In genomic region chr3:115624029-115624645, GRCh38 we compare ENCODE assay signal across 9 cellular contexts. TPM values are rescaled to one million over a fixed set of nuclear protein-coding genes. Genes with fewer than 3 reads are reported as not detected.
DNase-seq lines count a peak whose midpoint lies in the region; ATAC-seq and TF ChIP-seq lines count a peak whose summit lies in the region.
"Had no signal": no experiment of that assay in that cellular context is flagged by ENCODE, and none has a peak within 500 bp of the region (broad histone marks: within the 10 kb centered on the region; RNA-seq: fewer than 3 reads in every experiment).

No MANE protein-coding gene starts in this region.

- peak overlapping the region; percentile 59 for H3K4me3 Mint-ChIP-seq in T-helper 17 cell

- no peak overlapping the region for H3K27ac ChIP-seq in esophagus squamous epithelium

- peaks cover 17% of the 10 kb centered on the region for H3K4me1 Mint-ChIP-seq in T-helper 17 cell

- peaks cover 0 to 14% (median 7%) of the 10 kb centered on the region in 3 donors for H3K4me1 ChIP-seq in esophagus squamous epithelium

- DNase-seq in NCI-H748 (lab: John Stamatoyannopoulos, UW; ENCODE audit: unreplicated experiment) (peak; percentile 41), NCI-H748 treated with DMSO at 0.1 percent for 48 hours (lab: John Stamatoyannopoulos, UW) (no peak), T-helper 17 cell (no peak), head of caudate nucleus (peak in 23 of 42 donors; percentile 5 to 58 (median 29)), skeletal muscle cell (ENCODE audit: low read depth) (no peak), esophagus squamous epithelium (lab: John Stamatoyannopoulos, UW) (no peak), NCI-H510A (lab: John Stamatoyannopoulos, UW) (no peak)
- DNase-seq: NK-92 treated with Interleukin-12 subunit alpha and Interleukin-12 subunit beta, amount 100 ng/mL, for 24 hours had no signal

- no peak overlapping the region for H3K27ac Mint-ChIP-seq in T-helper 17 cell

- H3K9me3 ChIP-seq in T-helper 17 cell (ENCODE audit: control insufficient read depth, low read length, poor library complexity, severe bottlenecking) (no peaks in the 10 kb centered on the region), esophagus squamous epithelium (no peaks in the 10 kb centered on the region)

- no peaks in the 10 kb centered on the region for H3K36me3 Mint-ChIP-seq in T-helper 17 cell (ENCODE audit: low read depth)

- no peaks in the 10 kb centered on the region for H3K36me3 ChIP-seq in esophagus squamous epithelium

- H3K4me3 ChIP-seq in skeletal muscle cell (ENCODE audit: low read depth, low read length) (peak overlapping the region; percentile 47), esophagus squamous epithelium (no peak overlapping the region)

- WGBS in esophagus squamous epithelium, 2 donors: 7 to 11% methylated on average over 10 of the region's 10 CpGs

- no peak for TF ChIP-seq CTCF in esophagus squamous epithelium (IDR thresholded peaks at IDR 0.05)

- peaks cover 0 to 40% (median 7%) of the 10 kb centered on the region in 4 donors for H3K27me3 ChIP-seq in esophagus squamous epithelium

- peaks cover 47% of the 10 kb centered on the region for H3K27me3 Mint-ChIP-seq in T-helper 17 cell

- ATAC-seq in T-helper 17 cell: no peak
- ATAC-seq in GM18517 (IDR thresholded peaks at IDR 0.05; ENCODE audit: unreplicated experiment): no peak

- TF ChIP-seq POLR2A in esophagus squamous epithelium (IDR thresholded peaks at IDR 0.05): no peak

- intact Hi-C loops in head of caudate nucleus (cut with DNase I): no loop called here
- intact Hi-C loops in esophagus squamous epithelium (cut with DNase I): no loop called here

RNA-seq across cellular contexts. Expression of gene GAP43, which starts 0.8 kb away (rescaled TPM):
- total RNA-seq in T-helper 17 cell (not detected), esophagus squamous epithelium (1 to 10 TPM in 1 of 4 donors, not detected in 3; 1.2 TPM)

Comparison
In these comparisons a context has a peak if more than half of its experiments do, and no peak if none do; other contexts are left out.
1. DNase-seq: peak in NCI-H748 (single experiment) and head of caudate nucleus (23 of 42); none in NCI-H748 treated with DMSO at 0.1 percent for 48 hours (single experiment), T-helper 17 cell (0 of 3), skeletal muscle cell (single experiment), esophagus squamous epithelium (single experiment) and NCI-H510A (single experiment).